In genomic region chrX:39613997-39614679, GRCh38 we compare ENCODE assay signal across 1 cellular context.
TF ChIP-seq lines count a peak whose summit lies in the region.

No MANE protein-coding gene starts in this region.

TF ChIP-seq in GM12878, 131 proteins besides CTCF, POLR2A, EP300 and RAD21 (continued from another document):
- no peak for TF ChIP-seq NR2C2 (IDR thresholded peaks at IDR 0.05; ENCODE audit: borderline replicate concordance, control insufficient read depth, insufficient read length, low read depth)
- no peak for TF ChIP-seq TARDBP (IDR thresholded peaks at IDR 0.05; ENCODE audit: borderline replicate concordance)
- TF ChIP-seq BCL11A (IDR thresholded peaks at IDR 0.05; ENCODE audit: low read depth, low read length): peak; percentile 59; the same call in 1 of the 2 replicates
- no peak for TF ChIP-seq RCOR1 (conservative IDR thresholded peaks at IDR 0.05; ENCODE audit: low read depth, low read length)
- TF ChIP-seq SIN3A (IDR thresholded peaks at IDR 0.05; ENCODE audit: low read depth, low read length): no peak
- peak; percentile 79 for TF ChIP-seq RUNX3 (IDR thresholded peaks at IDR 0.05; ENCODE audit: low read length)
- peak; percentile 28; the same call in 1 of the 2 replicates for TF ChIP-seq CREM (IDR thresholded peaks at IDR 0.05; ENCODE audit: low read depth)
- TF ChIP-seq IRF3 (IDR thresholded peaks at IDR 0.05): no peak
- no peak for TF ChIP-seq KLF5 (IDR thresholded peaks at IDR 0.05; ENCODE audit: partially characterized antibody)
- no peak for TF ChIP-seq ELK1 (IDR thresholded peaks at IDR 0.05; ENCODE audit: low read depth, low read length)
- TF ChIP-seq NFIC (IDR thresholded peaks at IDR 0.05; ENCODE audit: low read depth, low read length): 0 out of 2 replicates have a peak, but pooled peaks have one; percentile 20
- TF ChIP-seq CHD1 (IDR thresholded peaks at IDR 0.05; ENCODE audit: low read depth, low read length): no peak
- TF ChIP-seq RBBP5 (conservative IDR thresholded peaks at IDR 0.05): no peak
- TF ChIP-seq ZNF217 (IDR thresholded peaks at IDR 0.05): no peak
- no peak for TF ChIP-seq ZBTB33 (IDR thresholded peaks at IDR 0.05)
- no peak for TF ChIP-seq MXI1 (IDR thresholded peaks at IDR 0.05; ENCODE audit: low read depth, low read length)
- peak; percentile 84 for TF ChIP-seq NR2F1 (conservative IDR thresholded peaks at IDR 0.05)
- TF ChIP-seq EZH2 (IDR thresholded peaks at IDR 0.05; ENCODE audit: borderline replicate concordance, control insufficient read depth, low read depth, low read length): no peak
- no peak for TF ChIP-seq ZNF24 (IDR thresholded peaks at IDR 0.05)
- no peak for TF ChIP-seq BACH1 (IDR thresholded peaks at IDR 0.05; ENCODE audit: borderline replicate concordance)
- TF ChIP-seq ZNF274 (IDR thresholded peaks at IDR 0.05; ENCODE audit: insufficient read depth, insufficient read length): no peak
- no peak for TF ChIP-seq REST (IDR thresholded peaks at IDR 0.05; ENCODE audit: low read depth, low read length)
- peak; percentile 58; the same call in 1 of the 2 replicates for TF ChIP-seq FOXM1 (IDR thresholded peaks at IDR 0.05; ENCODE audit: low read depth, low read length)
- TF ChIP-seq IKZF2 (IDR thresholded peaks at IDR 0.05): peak in 1 of 2 experiments; percentile 46; a peak in 1 of 4 replicates
- 0 out of 2 replicates have a peak, but pooled peaks have one; percentile 28 for TF ChIP-seq NBN (IDR thresholded peaks at IDR 0.05)
- TF ChIP-seq ZSCAN29 (IDR thresholded peaks at IDR 0.05): no peak
- no peak for TF ChIP-seq ZBTB11 (CRISPR knock-in tag; IDR thresholded peaks at IDR 0.05)
- TF ChIP-seq RELB (IDR thresholded peaks at IDR 0.05; ENCODE audit: low read depth): peak; percentile 43; the same call in 1 of the 2 replicates
- TF ChIP-seq STAT1 (conservative IDR thresholded peaks at IDR 0.05): no peak
- no peak for TF ChIP-seq JUND (IDR thresholded peaks at IDR 0.05; ENCODE audit: low read depth, low read length)
- TF ChIP-seq CBX5 (IDR thresholded peaks at IDR 0.05; ENCODE audit: low read depth): no peak
- TF ChIP-seq SIX5 (IDR thresholded peaks at IDR 0.05; ENCODE audit: low read depth, low read length, severe bottlenecking): no peak
- TF ChIP-seq FOS (IDR thresholded peaks at IDR 0.05; ENCODE audit: borderline replicate concordance, extremely low read depth, insufficient read length): no peak
- peak; percentile 33; the same call in 1 of the 2 replicates for TF ChIP-seq MTA2 (IDR thresholded peaks at IDR 0.05; ENCODE audit: low read depth)
- TF ChIP-seq DPF2 (IDR thresholded peaks at IDR 0.05): 0 out of 2 replicates have a peak, but pooled peaks have one; percentile 17
- 0 out of 2 replicates have a peak, but pooled peaks have one; percentile 24 for TF ChIP-seq EED (IDR thresholded peaks at IDR 0.05; ENCODE audit: low read depth)
- no peak for TF ChIP-seq SMARCA5 (IDR thresholded peaks at IDR 0.05)
- no peak for TF ChIP-seq MYB (IDR thresholded peaks at IDR 0.05; ENCODE audit: borderline replicate concordance, low read depth, low read length)
- TF ChIP-seq SP1 (IDR thresholded peaks at IDR 0.05; ENCODE audit: low read depth, low read length): no peak
- TF ChIP-seq IKZF1 (conservative IDR thresholded peaks at IDR 0.05): peak; percentile 25; the same call in 1 of the 2 replicates
- peak; percentile 46 to 50; a peak in 2 of 4 replicates for TF ChIP-seq BHLHE40 (IDR thresholded peaks at IDR 0.05; ENCODE audit: borderline replicate concordance in 1 of 2, low read depth in 2 of 2, low read length in 1 of 2)
- TF ChIP-seq E2F4 (IDR thresholded peaks at IDR 0.05; ENCODE audit: low read depth, low read length): no peak
- TF ChIP-seq SMC3 (IDR thresholded peaks at IDR 0.05; ENCODE audit: borderline replicate concordance, low read length): no peak
- TF ChIP-seq SUPT20H (IDR thresholded peaks at IDR 0.05; ENCODE audit: borderline replicate concordance, control insufficient read depth, low read depth, low read length): no peak
- TF ChIP-seq ATF3 (IDR thresholded peaks at IDR 0.05; ENCODE audit: borderline replicate concordance, extremely low read depth, low read depth, low read length): no peak
- TF ChIP-seq STAT3 (IDR thresholded peaks at IDR 0.05; ENCODE audit: low read depth, low read length): no peak
- no peak for TF ChIP-seq MYC (IDR thresholded peaks at IDR 0.05; ENCODE audit: insufficient read depth, insufficient read length, insufficient replicate concordance, low read length, severe bottlenecking)
- TF ChIP-seq ZNF384 (IDR thresholded peaks at IDR 0.05; ENCODE audit: borderline replicate concordance, low read depth, low read length): no peak
- no peak for TF ChIP-seq YBX1 (IDR thresholded peaks at IDR 0.05)
- peak; percentile 29; the same call in 1 of the 2 replicates for TF ChIP-seq PAX5 (IDR thresholded peaks at IDR 0.05; ENCODE audit: borderline replicate concordance, low read depth, low read length)
